Comparison of ENCODE assay signal across 20 cellular contexts in the genomic region with DNA sequence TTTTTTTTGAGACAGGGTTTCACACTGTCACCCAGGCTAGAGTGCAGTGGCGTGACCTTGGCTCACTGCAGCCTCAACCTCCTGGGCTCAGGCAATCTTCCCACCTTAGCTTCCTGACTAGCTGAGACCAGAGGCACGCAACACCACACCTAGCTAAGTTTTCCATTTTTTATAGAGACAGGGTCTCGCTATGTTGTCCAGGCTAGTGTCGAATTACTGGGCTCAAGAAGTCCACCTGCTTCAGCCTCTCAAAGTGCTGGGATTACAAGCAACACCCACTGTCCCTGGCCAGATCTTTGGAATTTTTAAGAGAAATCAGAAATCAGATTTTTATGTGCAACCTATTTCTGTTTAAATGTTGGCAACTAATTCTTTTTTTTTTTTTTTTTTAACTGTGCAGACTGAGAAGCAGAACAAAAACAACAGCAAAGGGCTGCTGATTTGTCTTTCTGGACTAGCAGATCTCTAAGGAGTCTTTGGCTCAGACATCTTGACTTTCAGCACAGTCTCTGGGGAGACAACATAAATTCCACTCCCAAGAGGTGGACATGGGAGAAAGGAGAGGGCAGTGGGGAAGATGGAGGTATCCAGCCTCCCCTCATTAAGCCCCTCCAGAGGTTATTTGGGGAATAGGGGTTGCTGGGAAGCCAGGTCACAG. TPM values are rescaled to one million over a fixed set of nuclear protein-coding genes. Genes with fewer than 3 reads are reported as not detected.
DNase-seq lines count a peak whose midpoint lies in the region; ATAC-seq and TF ChIP-seq lines count a peak whose summit lies in the region.
"Had no signal": no experiment of that assay in that cellular context is flagged by ENCODE, and none has a peak within 500 bp of the region (broad histone marks: within the 10 kb centered on the region; RNA-seq: fewer than 3 reads in every experiment).

No MANE protein-coding gene starts in this region.

- H3K27me3 Mint-ChIP-seq in brain (peaks cover 3% of the 10 kb centered on the region), mesothelial cell of epicardium (ENCODE audit: low read depth) (no peaks in the 10 kb centered on the region)
- peaks cover 0 to 5% (median 0%) of the 10 kb centered on the region in 5 donors for H3K27me3 Mint-ChIP-seq in naive thymus-derived CD4-positive, alpha-beta T cell

- intact Hi-C loops in naive thymus-derived CD4-positive, alpha-beta T cell (cut with micrococcal nuclease): no loop called here
- intact Hi-C loops in Right ventricle myocardium inferior (cut with DNase I): no loop called here

- peak overlapping the region in 2 of 5 experiments; percentile 2 to 55 for H3K4me3 Mint-ChIP-seq in brain
- H3K4me3 Mint-ChIP-seq in mesothelial cell of epicardium: no peak overlapping the region
- no peak overlapping the region for H3K4me3 Mint-ChIP-seq in naive thymus-derived CD4-positive, alpha-beta T cell
- H3K4me3 Mint-ChIP-seq: T-helper 2 cell treated with Interferon-gamma antibody and Interleukin-4, amounts not matched to agents 5 μg/mL and 100 μg/mL, for 36 hours had no signal

- peak overlapping the region; percentile 62 to 97 (median 97) for H3K27ac Mint-ChIP-seq in brain
- H3K27ac Mint-ChIP-seq in mesothelial cell of epicardium: peak overlapping the region; percentile 57
- H3K27ac Mint-ChIP-seq in naive thymus-derived CD4-positive, alpha-beta T cell: no peak overlapping the region
- H3K27ac Mint-ChIP-seq: T-helper 2 cell treated with Interferon-gamma antibody and Interleukin-4, amounts not matched to agents 5 μg/mL and 100 μg/mL, for 36 hours had no signal

- H3K36me3 Mint-ChIP-seq in brain (no peaks in the 10 kb centered on the region), mesothelial cell of epicardium (no peaks in the 10 kb centered on the region)
- no peaks in the 10 kb centered on the region for H3K36me3 Mint-ChIP-seq in naive thymus-derived CD4-positive, alpha-beta T cell

- H3K9me3 Mint-ChIP-seq in brain: no peaks in the 10 kb centered on the region
- H3K9me3 Mint-ChIP-seq in mesothelial cell of epicardium: no peaks in the 10 kb centered on the region
- H3K9me3 Mint-ChIP-seq in naive thymus-derived CD4-positive, alpha-beta T cell: no peaks in the 10 kb centered on the region
- H3K9me3 Mint-ChIP-seq: T-helper 2 cell treated with Interferon-gamma antibody and Interleukin-4, amounts not matched to agents 5 μg/mL and 100 μg/mL, for 36 hours had no signal

- DNase-seq in mesothelial cell of epicardium (ENCODE audit: low spot score in 2 of 2, unreplicated experiment in 2 of 2) (no peak), superior temporal gyrus (ENCODE audit: extremely low spot score) (peak; percentile 23), WERI-Rb-1 (no peak), Right ventricle myocardium inferior (ENCODE audit: missing footprints) (no peak)
- no peak for DNase-seq in naive thymus-derived CD4-positive, alpha-beta T cell
- DNase-seq: activated CD4-positive, alpha-beta T cell treated with anti-CD3 and anti-CD28 coated beads for 48 hours; activated CD8-positive, alpha-beta memory T cell treated with anti-CD3 and anti-CD28 coated beads, Interleukin-2, amount 50 U/mL, for 48 hours; activated naive CD4-positive, alpha-beta T cell treated with Interleukin-2 at 50 U/mL for 16 hours; brain microvascular endothelial cell; GF-D8; GOT3; left colon; mucosa of descending colon; NCI-H146; stimulated activated CD4-positive, alpha-beta T cell treated with anti-CD3 and anti-CD28 coated beads, Interleukin-12 subunit alpha, Interleukin-12 subunit beta, amount 100 ng/mL, for 4 hours; stimulated activated naive CD4-positive, alpha-beta T cell treated with Interleukin-2 at 50 U/mL for 16 hours had no signal

- ATAC-seq in HG03469 (IDR thresholded peaks at IDR 0.05; ENCODE audit: unreplicated experiment): no peak
- ATAC-seq in naive thymus-derived CD4-positive, alpha-beta T cell: no peak
- ATAC-seq in Right ventricle myocardium inferior: no peak
- ATAC-seq: left colon, mucosa of descending colon had no signal

- no peak overlapping the region; the same call in 1 of the 2 replicates for H3K27ac ChIP-seq in HEK293 (ENCODE audit: extremely low read depth, low read depth, low read length)
- no peak overlapping the region for H3K27ac ChIP-seq in WERI-Rb-1
- no peak overlapping the region for H3K27ac ChIP-seq in naive thymus-derived CD4-positive, alpha-beta T cell (ENCODE audit: low read depth, low read length)
- H3K27ac ChIP-seq: brain microvascular endothelial cell had no signal

- H3K36me3 ChIP-seq in HEK293 (ENCODE audit: control insufficient read depth in 2 of 2, insufficient read depth in 1 of 2, low read length in 2 of 2) (no peaks in the 10 kb centered on the region), WERI-Rb-1 (no peaks in the 10 kb centered on the region)
- no peaks in the 10 kb centered on the region for H3K36me3 ChIP-seq in naive thymus-derived CD4-positive, alpha-beta T cell (ENCODE audit: control insufficient read depth in 2 of 3, insufficient read depth in 3 of 3, low read length in 3 of 3)
- H3K36me3 ChIP-seq: brain microvascular endothelial cell had no signal

- TF ChIP-seq CTCF in HEK293 (tag by site-specific recombination; IDR thresholded peaks at IDR 0.05) (no peak), brain (conservative IDR thresholded peaks at IDR 0.05) (no peak), mesothelial cell of epicardium (IDR thresholded peaks at IDR 0.05; ENCODE audit: unreplicated experiment) (no peak), WERI-Rb-1 (IDR thresholded peaks at IDR 0.05; ENCODE audit: low read depth, low read length) (no peak)

- H3K9me3 ChIP-seq in HEK293 (ENCODE audit: control insufficient read depth, insufficient read depth, low read depth, low read length) (no peaks in the 10 kb centered on the region), WERI-Rb-1 (ENCODE audit: severe bottlenecking) (no peaks in the 10 kb centered on the region)
- no peaks in the 10 kb centered on the region for H3K9me3 ChIP-seq in naive thymus-derived CD4-positive, alpha-beta T cell (ENCODE audit: control insufficient read depth in 2 of 3, low read length in 3 of 3)
- H3K9me3 ChIP-seq: mucosa of descending colon had no signal

- H3K27me3 ChIP-seq in WERI-Rb-1 (ENCODE audit: insufficient read depth, low read depth, severe bottlenecking): no peaks in the 10 kb centered on the region
- no peaks in the 10 kb centered on the region for H3K27me3 ChIP-seq in naive thymus-derived CD4-positive, alpha-beta T cell (ENCODE audit: control insufficient read depth in 2 of 2, insufficient read depth in 2 of 2, low read length in 2 of 2)
- H3K27me3 ChIP-seq: brain microvascular endothelial cell had no signal

- no peaks in the 10 kb centered on the region; the same call in 1 of the 2 replicates for H3K4me1 ChIP-seq in HEK293 (ENCODE audit: control insufficient read depth, insufficient read depth, low read length)
- H3K4me1 ChIP-seq in naive thymus-derived CD4-positive, alpha-beta T cell (ENCODE audit: control insufficient read depth in 2 of 2, insufficient read depth in 2 of 2, low read length in 2 of 2): no peaks in the 10 kb centered on the region

- POLR2A ChIA-PET in HEK293 (lab: Yijun Ruan, JAX): interaction anchor here (1.0 to 1.2 kb wide), 2 partner anchors 9 to 13 kb away, joined by 6 read pairs; no protein-coding TSS in a partner anchor
- POLR2A ChIA-PET in naive thymus-derived CD4-positive, alpha-beta T cell (lab: Charles Lee): no interaction called here

- H3K4me1 Mint-ChIP-seq in brain: peaks cover 52% of the 10 kb centered on the region
- H3K4me1 Mint-ChIP-seq in mesothelial cell of epicardium: peaks cover 29% of the 10 kb centered on the region
- peaks cover 0 to 1% (median 0%) of the 10 kb centered on the region in 7 donors for H3K4me1 Mint-ChIP-seq in naive thymus-derived CD4-positive, alpha-beta T cell

- CTCF ChIA-PET in HEK293 (lab: Yijun Ruan, JAX): interaction anchor here (1.2 kb wide), 1 partner anchor 170 kb away, joined by 4 read pairs; no protein-coding TSS in a partner anchor
- CTCF ChIA-PET in naive thymus-derived CD4-positive, alpha-beta T cell (lab: Charles Lee): no interaction called here

- H3K4me3 ChIP-seq in HEK293 (ENCODE audit: low read depth, low read length) (no peak overlapping the region), WERI-Rb-1 (ENCODE audit: low read depth, low read length) (no peak overlapping the region)
- no peak overlapping the region for H3K4me3 ChIP-seq in naive thymus-derived CD4-positive, alpha-beta T cell (ENCODE audit: low read length)
- H3K4me3 ChIP-seq: mucosa of descending colon had no signal

TF ChIP-seq in HEK293, 187 proteins besides CTCF, POLR2A, EP300 and RAD21 (continues in another document):
- TF ChIP-seq, protein P1, sequence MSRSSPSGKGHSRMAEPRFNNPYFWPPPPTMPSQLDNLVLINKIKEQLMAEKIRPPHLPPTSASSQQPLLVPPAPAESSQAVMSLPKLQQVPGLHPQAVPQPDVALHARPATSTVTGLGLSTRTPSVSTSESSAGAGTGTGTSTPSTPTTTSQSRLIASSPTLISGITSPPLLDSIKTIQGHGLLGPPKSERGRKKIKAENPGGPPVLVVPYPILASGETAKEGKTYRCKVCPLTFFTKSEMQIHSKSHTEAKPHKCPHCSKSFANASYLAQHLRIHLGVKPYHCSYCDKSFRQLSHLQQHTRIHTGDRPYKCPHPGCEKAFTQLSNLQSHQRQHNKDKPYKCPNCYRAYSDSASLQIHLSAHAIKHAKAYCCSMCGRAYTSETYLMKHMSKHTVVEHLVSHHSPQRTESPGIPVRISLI (tag by site-specific recombination; IDR thresholded peaks at IDR 0.05): no peak
- TF ChIP-seq ZNF629 (tag by site-specific recombination; IDR thresholded peaks at IDR 0.05) (no peak), WT1 (tag by site-specific recombination; IDR thresholded peaks at IDR 0.05) (no peak), ZNF121 (tag by site-specific recombination; IDR thresholded peaks at IDR 0.05) (peak; percentile 80; the same call in 1 of the 2 replicates), ZNF433 (tag by site-specific recombination; IDR thresholded peaks at IDR 0.05; ENCODE audit: low read depth) (no peak)

RNA-seq across cellular contexts. Expression of gene FABP6, which starts 54.4 kb away (rescaled TPM):
- 7.7 TPM for polyA plus RNA-seq in brain (ENCODE audit: insufficient read depth, low read depth, low replicate concordance)
- total RNA-seq in mesothelial cell of epicardium (not detected in 3 replicates), Right ventricle myocardium inferior (3.5 TPM)
- under 1 TPM in 1 of 5 experiments, not detected in 4; 0.60 TPM for total RNA-seq in naive thymus-derived CD4-positive, alpha-beta T cell
- polyA plus RNA-seq in naive thymus-derived CD4-positive, alpha-beta T cell: not detected
- total RNA-seq: left colon, mucosa of descending colon had no signal

RNA-seq across cellular contexts. Expression of gene PWWP2A, which starts 55.7 kb away (rescaled TPM):
- 7.1 TPM for polyA plus RNA-seq in brain (ENCODE audit: insufficient read depth, low read depth, low replicate concordance)
- total RNA-seq in mesothelial cell of epicardium: 29.5 to 32.5 TPM (median 30.9 TPM) in 3 replicates
- total RNA-seq in naive thymus-derived CD4-positive, alpha-beta T cell: 10 to 100 TPM; 21.2 to 43.6 (median 29.5) TPM
- polyA plus RNA-seq in naive thymus-derived CD4-positive, alpha-beta T cell: 10 to 100 TPM; 25.9 to 27.3 TPM
- 13.2 TPM for total RNA-seq in Right ventricle myocardium inferior

Comparison
In these comparisons a context has a peak if more than half of its experiments do, and no peak if none do; other contexts are left out.
1. H3K27ac Mint-ChIP-seq: peak in brain (5 of 5) and mesothelial cell of epicardium (single experiment); none in naive thymus-derived CD4-positive, alpha-beta T cell (0 of 9).